In genomic region chr1:90613371-90613770, GRCh38 we compare ENCODE assay signal across 13 cellular contexts.
"Had no signal": no experiment of that assay in that cellular context is flagged by ENCODE, and none has a peak within 500 bp of the region (broad histone marks: within the 10 kb centered on the region; RNA-seq: fewer than 3 reads in every experiment).

No MANE protein-coding gene starts in this region.

- ATAC-seq: activated T-cell treated with anti-CD3 and anti-CD28 coated beads, Interleukin-2, amount 50 U/mL, for 4 hours; gastrocnemius medialis; heart left ventricle; natural killer cell treated with Interleukin-12 subunit alpha and Interleukin-12 subunit beta and Interleukin-15 and Interleukin-18, amount 100 ng/mL, for 72 hours; stimulated activated effector memory CD8-positive, alpha-beta T cell treated with anti-CD3 and anti-CD28 coated beads, Interleukin-12 subunit alpha, Interleukin-12 subunit beta, amount 100 ng/mL, for 72 hours had no signal

- DNase-seq: activated CD4-positive, alpha-beta memory T cell treated with anti-CD3 and anti-CD28 coated beads, Interleukin-2, amount 10 ng/mL, durations not matched to agents 7 days and 5 days; activated effector memory CD4-positive, alpha-beta T cell treated with Interleukin-2 at 50 U/mL for 16 hours; activated naive CD4-positive, alpha-beta T cell treated with anti-CD3 and anti-CD28 coated beads, Interleukin-2, amount 50 U/mL, for 16 hours; activated T-cell treated with anti-CD3 and anti-CD28 coated beads, Interleukin-2, amount 50 U/mL, for 4 hours; adrenal gland; erythroblast; gastrocnemius medialis; heart left ventricle; occipital lobe had no signal

- H3K27ac Mint-ChIP-seq: activated CD4-positive, alpha-beta memory T cell treated with anti-CD3 and anti-CD28 coated beads, Interleukin-2, amount 10 ng/mL, durations not matched to agents 7 days and 5 days; natural killer cell treated with Interleukin-12 subunit alpha and Interleukin-12 subunit beta and Interleukin-15 and Interleukin-18, amount 100 ng/mL, for 72 hours; stimulated activated effector memory CD8-positive, alpha-beta T cell treated with anti-CD3 and anti-CD28 coated beads, Interleukin-12 subunit alpha, Interleukin-12 subunit beta, amount 100 ng/mL, for 72 hours had no signal

- H3K4me3 Mint-ChIP-seq: activated CD4-positive, alpha-beta memory T cell treated with anti-CD3 and anti-CD28 coated beads, Interleukin-2, amount 10 ng/mL, durations not matched to agents 7 days and 5 days; activated T-cell treated with anti-CD3 and anti-CD28 coated beads, Interleukin-2, amount 50 U/mL, for 4 hours; natural killer cell treated with Interleukin-12 subunit alpha and Interleukin-12 subunit beta and Interleukin-15 and Interleukin-18, amount 100 ng/mL, for 72 hours; stimulated activated effector memory CD8-positive, alpha-beta T cell treated with anti-CD3 and anti-CD28 coated beads, Interleukin-12 subunit alpha, Interleukin-12 subunit beta, amount 100 ng/mL, for 72 hours had no signal

- H3K27me3 Mint-ChIP-seq: activated CD4-positive, alpha-beta memory T cell treated with anti-CD3 and anti-CD28 coated beads, Interleukin-2, amount 10 ng/mL, durations not matched to agents 7 days and 5 days had no signal

- H3K27me3 ChIP-seq: adrenal gland, gastrocnemius medialis had no signal

- H3K4me1 Mint-ChIP-seq: activated CD4-positive, alpha-beta memory T cell treated with anti-CD3 and anti-CD28 coated beads, Interleukin-2, amount 10 ng/mL, durations not matched to agents 7 days and 5 days; stimulated activated effector memory CD8-positive, alpha-beta T cell treated with anti-CD3 and anti-CD28 coated beads, Interleukin-12 subunit alpha, Interleukin-12 subunit beta, amount 100 ng/mL, for 72 hours had no signal

- H3K4me3 ChIP-seq: adrenal gland, gastrocnemius medialis, heart left ventricle, thoracic aorta had no signal

- H3K27ac ChIP-seq: adrenal gland, gastrocnemius medialis, heart left ventricle, thoracic aorta, VCaP had no signal

- H3K36me3 Mint-ChIP-seq: natural killer cell treated with Interleukin-12 subunit alpha and Interleukin-12 subunit beta and Interleukin-15 and Interleukin-18, amount 100 ng/mL, for 72 hours; stimulated activated effector memory CD8-positive, alpha-beta T cell treated with anti-CD3 and anti-CD28 coated beads, Interleukin-12 subunit alpha, Interleukin-12 subunit beta, amount 100 ng/mL, for 72 hours had no signal

- H3K9me3 Mint-ChIP-seq: activated CD4-positive, alpha-beta memory T cell treated with anti-CD3 and anti-CD28 coated beads, Interleukin-2, amount 10 ng/mL, durations not matched to agents 7 days and 5 days; activated T-cell treated with anti-CD3 and anti-CD28 coated beads, Interleukin-2, amount 50 U/mL, for 4 hours; natural killer cell treated with Interleukin-12 subunit alpha and Interleukin-12 subunit beta and Interleukin-15 and Interleukin-18, amount 100 ng/mL, for 72 hours; stimulated activated effector memory CD8-positive, alpha-beta T cell treated with anti-CD3 and anti-CD28 coated beads, Interleukin-12 subunit alpha, Interleukin-12 subunit beta, amount 100 ng/mL, for 72 hours had no signal

- H3K4me1 ChIP-seq: adrenal gland, gastrocnemius medialis, heart left ventricle had no signal

- H3K9me3 ChIP-seq: adrenal gland, gastrocnemius medialis, heart left ventricle, thoracic aorta had no signal

- H3K36me3 ChIP-seq: adrenal gland, gastrocnemius medialis, heart left ventricle, thoracic aorta had no signal
